ENCODE assay signal across 11 cellular contexts in the genomic region with DNA sequence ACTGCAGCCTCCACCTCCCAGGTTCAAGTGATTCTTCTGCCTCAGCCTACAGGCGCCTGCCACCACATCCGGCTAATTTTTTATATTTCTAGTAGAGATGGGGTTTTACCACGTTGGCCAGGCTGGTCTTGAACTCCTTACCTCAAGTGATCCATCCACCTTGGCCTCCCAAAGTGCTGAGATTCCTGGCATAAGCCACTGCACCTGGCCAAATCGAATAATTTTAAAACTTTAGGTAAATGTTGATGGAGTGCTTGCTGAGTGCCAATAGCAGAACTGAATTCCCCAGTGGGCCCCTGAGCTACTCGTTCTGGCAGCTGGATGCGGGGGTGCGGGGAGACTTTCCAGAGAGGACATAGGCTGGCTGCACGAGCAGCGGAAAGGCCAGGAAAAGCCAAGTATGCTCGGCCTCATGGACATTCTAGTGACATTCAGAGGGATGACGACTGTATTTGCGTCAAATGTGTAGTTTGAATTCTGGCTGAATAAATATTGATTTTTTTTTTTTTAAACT. TPM values are rescaled to one million over a fixed set of nuclear protein-coding genes. Genes with fewer than 3 reads are reported as not detected.
A peak's percentile ranks its signal among the peaks of the same experiment; 100 is the strongest.
DNase-seq lines count a peak whose midpoint lies in the region; ATAC-seq lines count a peak whose summit lies in the region.
"Had no signal": no experiment of that assay in that cellular context is flagged by ENCODE, and none has a peak within 500 bp of the region (broad histone marks: within the 10 kb centered on the region; RNA-seq: fewer than 3 reads in every experiment).

No MANE protein-coding gene starts in this region.

- H3K36me3 ChIP-seq in naive thymus-derived CD4-positive, alpha-beta T cell (ENCODE audit: control insufficient read depth in 2 of 3, insufficient read depth in 3 of 3, low read length in 3 of 3) = peaks cover 0 to 66% (median 4%) of the 10 kb centered on the region in 3 experiments

- H3K27me3 Mint-ChIP-seq in effector memory CD8-positive, alpha-beta T cell = no peaks in the 10 kb centered on the region
- no peaks in the 10 kb centered on the region for H3K27me3 Mint-ChIP-seq in naive thymus-derived CD4-positive, alpha-beta T cell

- H3K27me3 ChIP-seq in naive thymus-derived CD4-positive, alpha-beta T cell (ENCODE audit: control insufficient read depth in 2 of 2, insufficient read depth in 2 of 2, low read length in 2 of 2) = no peaks in the 10 kb centered on the region

- no peaks in the 10 kb centered on the region for H3K9me3 ChIP-seq in naive thymus-derived CD4-positive, alpha-beta T cell (ENCODE audit: control insufficient read depth in 2 of 3, low read length in 3 of 3)

- peak overlapping the region; percentile 33 to 85 for H3K4me3 Mint-ChIP-seq in effector memory CD8-positive, alpha-beta T cell
- H3K4me3 Mint-ChIP-seq in naive thymus-derived CD4-positive, alpha-beta T cell = peak overlapping the region in 4 of 10 donors; percentile 49 to 81 (median 69)

- intact Hi-C loops in Right ventricle myocardium inferior (cut with DNase I) = loop anchor here (5.0 kb wide), 2 partner anchors 39 to 56 kb away; a partner anchor contains a TSS
- intact Hi-C loops in cardiac septum (cut with DNase I) = loop anchor here (2.0 kb wide), 1 partner anchor 42 kb away; a partner anchor contains a TSS
- intact Hi-C loops in naive thymus-derived CD4-positive, alpha-beta T cell (cut with micrococcal nuclease) = loop anchor here (5.0 kb wide), 3 partner anchors 36 to 119 kb away; a partner anchor contains a TSS

- H3K36me3 Mint-ChIP-seq in effector memory CD8-positive, alpha-beta T cell (ENCODE audit: insufficient read depth) = peaks cover 36% of the 10 kb centered on the region
- H3K36me3 Mint-ChIP-seq in naive thymus-derived CD4-positive, alpha-beta T cell = peaks cover 0 to 40% (median 5%) of the 10 kb centered on the region in 5 donors

- peaks cover 26 to 30% of the 10 kb centered on the region in 2 donors for H3K4me1 ChIP-seq in naive thymus-derived CD4-positive, alpha-beta T cell (ENCODE audit: control insufficient read depth in 2 of 2, insufficient read depth in 2 of 2, low read length in 2 of 2)

- peak overlapping the region; percentile 98 to 99 for H3K27ac Mint-ChIP-seq in effector memory CD8-positive, alpha-beta T cell
- H3K27ac Mint-ChIP-seq in naive thymus-derived CD4-positive, alpha-beta T cell = peak overlapping the region in 7 of 9 donors; percentile 56 to 98 (median 93)

- ATAC-seq in Right ventricle myocardium inferior (peak; percentile 32), HG02981 (IDR thresholded peaks at IDR 0.05; ENCODE audit: unreplicated experiment) (no peak), HG03045 (IDR thresholded peaks at IDR 0.05; ENCODE audit: unreplicated experiment) (no peak)
- ATAC-seq in effector memory CD8-positive, alpha-beta T cell (replicated peaks) = no peak
- ATAC-seq in naive thymus-derived CD4-positive, alpha-beta T cell = no peak

- H3K9me3 Mint-ChIP-seq in effector memory CD8-positive, alpha-beta T cell = no peaks in the 10 kb centered on the region
- H3K9me3 Mint-ChIP-seq in naive thymus-derived CD4-positive, alpha-beta T cell = no peaks in the 10 kb centered on the region

- POLR2A ChIA-PET in naive thymus-derived CD4-positive, alpha-beta T cell (lab: Charles Lee) = interaction anchor here (1.5 to 1.8 kb wide), 2 partner anchors 16 to 22 kb away, joined by 5 to 7 read pairs; no protein-coding TSS in a partner anchor

- H3K4me1 Mint-ChIP-seq in effector memory CD8-positive, alpha-beta T cell (ENCODE audit: low read depth in 2 of 2) = peaks cover 23 to 30% of the 10 kb centered on the region in 2 donors
- peaks cover 12 to 58% (median 36%) of the 10 kb centered on the region in 7 donors for H3K4me1 Mint-ChIP-seq in naive thymus-derived CD4-positive, alpha-beta T cell

- no peak overlapping the region for H3K4me3 ChIP-seq in naive thymus-derived CD4-positive, alpha-beta T cell (ENCODE audit: low read length)

- CTCF ChIA-PET in naive thymus-derived CD4-positive, alpha-beta T cell (lab: Charles Lee) = interaction anchor here (0.5 to 0.6 kb wide), 2 partner anchors 20 to 60 kb away, joined by 3 to 4 read pairs; no protein-coding TSS in a partner anchor

- DNase-seq in Right ventricle myocardium inferior (ENCODE audit: missing footprints) (peak; percentile 76), cardiac septum (ENCODE audit: low spot score) (no peak), 8988T (no peak), NCI-H69 (lab: John Stamatoyannopoulos, UW) (no peak)
- peak in 1 of 3 experiments; percentile 26 for DNase-seq in effector memory CD8-positive, alpha-beta T cell
- no peak for DNase-seq in naive thymus-derived CD4-positive, alpha-beta T cell
- DNase-seq: C1 segment of cervical spinal cord, Karpas-422 had no signal

- peak overlapping the region; percentile 76 for H3K27ac ChIP-seq in naive thymus-derived CD4-positive, alpha-beta T cell (ENCODE audit: low read depth, low read length)

RNA-seq across cellular contexts. Expression of a gene that starts 16.8 kb away (rescaled TPM):
- total RNA-seq in Right ventricle myocardium inferior (12.6 TPM), cardiac septum (10.2 TPM)
- total RNA-seq in naive thymus-derived CD4-positive, alpha-beta T cell = 10 to 100 TPM; 14.6 to 72.8 (median 29.6) TPM
- 10 to 100 TPM; 11.9 to 29.1 TPM for polyA plus RNA-seq in naive thymus-derived CD4-positive, alpha-beta T cell

RNA-seq across cellular contexts. Expression of a gene that starts 37.0 kb away (rescaled TPM):
- total RNA-seq in Right ventricle myocardium inferior (358 TPM), cardiac septum (293 TPM)
- 100 to 1,000 TPM; 224 to 369 (median 283) TPM for total RNA-seq in naive thymus-derived CD4-positive, alpha-beta T cell
- polyA plus RNA-seq in naive thymus-derived CD4-positive, alpha-beta T cell = 100 to 1,000 TPM; 337 to 404 TPM

RNA-seq across cellular contexts. Expression of a gene that starts 41.4 kb away (rescaled TPM):
- total RNA-seq in Right ventricle myocardium inferior (143 TPM), cardiac septum (162 TPM)
- 100 to 1,000 TPM in 1 of 5 experiments, 10 to 100 TPM in 4; 54.3 to 105 (median 94.5) TPM for total RNA-seq in naive thymus-derived CD4-positive, alpha-beta T cell
- polyA plus RNA-seq in naive thymus-derived CD4-positive, alpha-beta T cell = 100 to 1,000 TPM in 1 of 2 donors, 10 to 100 TPM in 1; 59.1 to 113 TPM

RNA-seq across cellular contexts. Expression of a gene that starts 41.9 kb away (rescaled TPM):
- total RNA-seq in Right ventricle myocardium inferior (1.3 TPM), cardiac septum (3.4 TPM)
- total RNA-seq in naive thymus-derived CD4-positive, alpha-beta T cell = 1 to 10 TPM in 3 of 5 experiments, under 1 TPM in 2; 0.77 to 3.6 (median 1.4) TPM
- polyA plus RNA-seq in naive thymus-derived CD4-positive, alpha-beta T cell = not detected
- total RNA-seq: mononuclear cell had no signal

RNA-seq across cellular contexts. Expression of a gene that starts 49.0 kb away (rescaled TPM):
- total RNA-seq in Right ventricle myocardium inferior (2.9 TPM), cardiac septum (20.7 TPM)
- 1 to 10 TPM in 4 of 5 experiments, under 1 TPM in 1; 0.89 to 4.9 (median 2.6) TPM for total RNA-seq in naive thymus-derived CD4-positive, alpha-beta T cell
- not detected for polyA plus RNA-seq in naive thymus-derived CD4-positive, alpha-beta T cell
- total RNA-seq: mononuclear cell had no signal
